In genomic region chr6:88963139-88964090, GRCh38 we compare ENCODE assay signal across 1 cellular context.
A peak's percentile ranks its signal among the peaks of the same experiment; 100 is the strongest.
TF ChIP-seq lines count a peak whose summit lies in the region.

Gene RNGTT (minus strand): TSS chr6:88963618. CDS start chr6:88963409, 209 bp downstream.

TF ChIP-seq in HepG2, 621 proteins besides CTCF, POLR2A, EP300 and RAD21 (continued from another document and continues in another):
- TF ChIP-seq, protein P1, sequence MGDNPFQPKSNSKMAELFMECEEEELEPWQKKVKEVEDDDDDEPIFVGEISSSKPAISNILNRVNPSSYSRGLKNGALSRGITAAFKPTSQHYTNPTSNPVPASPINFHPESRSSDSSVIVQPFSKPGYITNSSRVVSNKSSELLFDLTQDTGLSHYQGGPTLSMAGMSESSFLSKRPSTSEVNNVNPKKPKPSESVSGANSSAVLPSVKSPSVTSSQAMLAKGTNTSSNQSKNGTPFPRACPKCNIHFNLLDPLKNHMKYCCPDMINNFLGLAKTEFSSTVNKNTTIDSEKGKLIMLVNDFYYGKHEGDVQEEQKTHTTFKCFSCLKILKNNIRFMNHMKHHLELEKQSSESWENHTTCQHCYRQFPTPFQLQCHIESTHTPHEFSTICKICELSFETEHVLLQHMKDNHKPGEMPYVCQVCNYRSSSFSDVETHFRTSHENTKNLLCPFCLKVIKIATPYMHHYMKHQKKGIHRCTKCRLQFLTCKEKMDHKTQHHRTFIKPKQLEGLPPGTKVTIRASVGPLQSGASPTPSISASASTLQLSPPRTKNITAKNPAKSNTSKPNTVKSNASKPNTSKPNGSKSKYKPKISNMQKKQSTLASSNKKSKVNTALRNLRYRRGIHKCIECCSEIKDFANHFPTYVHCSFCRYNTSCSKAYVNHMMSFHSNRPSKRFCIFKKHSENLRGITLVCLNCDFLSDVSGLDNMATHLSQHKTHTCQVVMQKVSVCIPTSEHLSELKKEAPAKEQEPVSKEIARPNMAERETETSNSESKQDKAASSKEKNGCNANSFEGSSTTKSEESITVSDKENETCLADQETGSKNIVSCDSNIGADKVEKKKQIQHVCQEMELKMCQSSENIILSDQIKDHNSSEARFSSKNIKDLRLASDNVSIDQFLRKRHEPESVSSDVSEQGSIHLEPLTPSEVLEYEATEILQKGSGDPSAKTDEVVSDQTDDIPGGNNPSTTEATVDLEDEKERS (CRISPR knock-in tag; IDR thresholded peaks at IDR 0.05): no peak
- TF ChIP-seq ZNF354B (CRISPR knock-in tag; IDR thresholded peaks at IDR 0.05) (no peak), ARNT2 (CRISPR knock-in tag; IDR thresholded peaks at IDR 0.05; ENCODE audit: low read depth) (peak; percentile 70; the same call in 1 of the 2 replicates), IKZF4 (CRISPR knock-in tag; IDR thresholded peaks at IDR 0.05; ENCODE audit: borderline replicate concordance, low read depth, not compliant biosample characterization) (no peak), ZNF558 (CRISPR knock-in tag; IDR thresholded peaks at IDR 0.05; ENCODE audit: borderline replicate concordance) (no peak), ZNF766 (CRISPR knock-in tag; IDR thresholded peaks at IDR 0.05; ENCODE audit: borderline replicate concordance) (no peak), FOSL2 (CRISPR knock-in tag; IDR thresholded peaks at IDR 0.05) (0 out of 2 replicates have a peak, but pooled peaks have one; percentile 3), NPAS2 (CRISPR knock-in tag; IDR thresholded peaks at IDR 0.05; ENCODE audit: borderline replicate concordance) (no peak), EEA1 (CRISPR knock-in tag; IDR thresholded peaks at IDR 0.05; ENCODE audit: borderline replicate concordance) (peak; percentile 44; the same call in 1 of the 2 replicates), NFIB (CRISPR knock-in tag; IDR thresholded peaks at IDR 0.05; ENCODE audit: borderline replicate concordance) (no peak), NR2C2 (CRISPR knock-in tag; IDR thresholded peaks at IDR 0.05; ENCODE audit: borderline replicate concordance) (peak; percentile 98), KDM1A (CRISPR knock-in tag; IDR thresholded peaks at IDR 0.05) (no peak; the same call in 1 of the 2 replicates), POLR2AphosphoS5 (IDR thresholded peaks at IDR 0.05; ENCODE audit: low read depth, low read length) (peak; percentile 88), ATRX (CRISPR knock-in tag; IDR thresholded peaks at IDR 0.05; ENCODE audit: borderline replicate concordance) (no peak), MEIS2 (CRISPR knock-in tag; IDR thresholded peaks at IDR 0.05) (0 out of 2 replicates have a peak, but pooled peaks have one; percentile 41), BORCS8-MEF2B (CRISPR knock-in tag; IDR thresholded peaks at IDR 0.05) (no peak), PAX8 (CRISPR knock-in tag; IDR thresholded peaks at IDR 0.05; ENCODE audit: borderline replicate concordance) (no peak), SNAPC2 (CRISPR knock-in tag; IDR thresholded peaks at IDR 0.05) (no peak), CBX2 (IDR thresholded peaks at IDR 0.05; ENCODE audit: low read depth, low read length) (no peak), CBX2 (CRISPR knock-in tag; IDR thresholded peaks at IDR 0.05; ENCODE audit: low read depth) (no peak), ZFAT (CRISPR knock-in tag; conservative IDR thresholded peaks at IDR 0.05) (no peak), ZNF318 (CRISPR knock-in tag; IDR thresholded peaks at IDR 0.05) (no peak), MBNL3 (CRISPR knock-in tag; conservative IDR thresholded peaks at IDR 0.05) (no peak), ZNF121 (CRISPR knock-in tag; IDR thresholded peaks at IDR 0.05) (no peak), PCBP2 (optimal IDR thresholded peaks at IDR 0.05; ENCODE audit: low read depth, low read length, poor library complexity, severe bottlenecking) (no peak), ZFYVE20 (CRISPR knock-in tag; IDR thresholded peaks at IDR 0.05; ENCODE audit: borderline replicate concordance, low read depth) (no peak), ZNF572 (CRISPR knock-in tag; IDR thresholded peaks at IDR 0.05) (0 out of 2 replicates have a peak, but pooled peaks have one; percentile 11), ZNF10 (CRISPR knock-in tag; IDR thresholded peaks at IDR 0.05; ENCODE audit: borderline replicate concordance, low read depth) (no peak), ATF2 (CRISPR knock-in tag; IDR thresholded peaks at IDR 0.05) (no peak; the same call in 1 of the 2 replicates), ZBTB46 (CRISPR knock-in tag; IDR thresholded peaks at IDR 0.05; ENCODE audit: borderline replicate concordance) (no peak), RFX5 (IDR thresholded peaks at IDR 0.05; ENCODE audit: low read depth, low read length) (no peak), HIVEP1 (CRISPR knock-in tag; IDR thresholded peaks at IDR 0.05) (no peak), ATAD3A (CRISPR knock-in tag; IDR thresholded peaks at IDR 0.05) (no peak), ZMYM3 (CRISPR knock-in tag; IDR thresholded peaks at IDR 0.05) (peak; percentile 24; the same call in 1 of the 2 replicates), ZNF562 (CRISPR knock-in tag; IDR thresholded peaks at IDR 0.05; ENCODE audit: borderline replicate concordance) (no peak), ZBTB21 (CRISPR knock-in tag; IDR thresholded peaks at IDR 0.05) (no peak)
- TF ChIP-seq, protein P2, sequence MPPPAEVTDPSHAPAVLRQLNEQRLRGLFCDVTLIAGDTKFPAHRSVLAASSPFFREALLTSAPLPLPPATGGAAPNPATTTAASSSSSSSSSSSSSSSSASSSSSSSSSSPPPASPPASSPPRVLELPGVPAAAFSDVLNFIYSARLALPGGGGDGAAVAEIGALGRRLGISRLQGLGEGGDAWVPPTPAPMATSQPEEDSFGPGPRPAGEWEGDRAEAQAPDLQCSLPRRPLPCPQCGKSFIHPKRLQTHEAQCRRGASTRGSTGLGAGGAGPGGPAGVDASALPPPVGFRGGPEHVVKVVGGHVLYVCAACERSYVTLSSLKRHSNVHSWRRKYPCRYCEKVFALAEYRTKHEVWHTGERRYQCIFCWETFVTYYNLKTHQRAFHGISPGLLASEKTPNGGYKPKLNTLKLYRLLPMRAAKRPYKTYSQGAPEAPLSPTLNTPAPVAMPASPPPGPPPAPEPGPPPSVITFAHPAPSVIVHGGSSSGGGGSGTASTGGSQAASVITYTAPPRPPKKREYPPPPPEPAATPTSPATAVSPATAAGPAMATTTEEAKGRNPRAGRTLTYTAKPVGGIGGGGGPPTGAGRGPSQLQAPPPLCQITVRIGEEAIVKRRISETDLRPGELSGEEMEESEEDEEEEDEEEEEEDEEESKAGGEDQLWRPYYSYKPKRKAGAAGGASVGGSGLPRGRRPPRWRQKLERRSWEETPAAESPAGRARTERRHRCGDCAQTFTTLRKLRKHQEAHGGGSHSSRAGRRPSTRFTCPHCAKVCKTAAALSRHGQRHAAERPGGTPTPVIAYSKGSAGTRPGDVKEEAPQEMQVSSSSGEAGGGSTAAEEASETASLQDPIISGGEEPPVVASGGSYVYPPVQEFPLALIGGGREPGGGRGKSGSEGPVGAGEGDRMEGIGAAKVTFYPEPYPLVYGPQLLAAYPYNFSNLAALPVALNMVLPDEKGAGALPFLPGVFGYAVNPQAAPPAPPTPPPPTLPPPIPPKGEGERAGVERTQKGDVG (CRISPR knock-in tag; IDR thresholded peaks at IDR 0.05; ENCODE audit: borderline replicate concordance): no peak
- TF ChIP-seq, protein P3, sequence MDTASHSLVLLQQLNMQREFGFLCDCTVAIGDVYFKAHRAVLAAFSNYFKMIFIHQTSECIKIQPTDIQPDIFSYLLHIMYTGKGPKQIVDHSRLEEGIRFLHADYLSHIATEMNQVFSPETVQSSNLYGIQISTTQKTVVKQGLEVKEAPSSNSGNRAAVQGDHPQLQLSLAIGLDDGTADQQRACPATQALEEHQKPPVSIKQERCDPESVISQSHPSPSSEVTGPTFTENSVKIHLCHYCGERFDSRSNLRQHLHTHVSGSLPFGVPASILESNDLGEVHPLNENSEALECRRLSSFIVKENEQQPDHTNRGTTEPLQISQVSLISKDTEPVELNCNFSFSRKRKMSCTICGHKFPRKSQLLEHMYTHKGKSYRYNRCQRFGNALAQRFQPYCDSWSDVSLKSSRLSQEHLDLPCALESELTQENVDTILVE (CRISPR knock-in tag; IDR thresholded peaks at IDR 0.05): peak; percentile 63
- TF ChIP-seq, protein P4, sequence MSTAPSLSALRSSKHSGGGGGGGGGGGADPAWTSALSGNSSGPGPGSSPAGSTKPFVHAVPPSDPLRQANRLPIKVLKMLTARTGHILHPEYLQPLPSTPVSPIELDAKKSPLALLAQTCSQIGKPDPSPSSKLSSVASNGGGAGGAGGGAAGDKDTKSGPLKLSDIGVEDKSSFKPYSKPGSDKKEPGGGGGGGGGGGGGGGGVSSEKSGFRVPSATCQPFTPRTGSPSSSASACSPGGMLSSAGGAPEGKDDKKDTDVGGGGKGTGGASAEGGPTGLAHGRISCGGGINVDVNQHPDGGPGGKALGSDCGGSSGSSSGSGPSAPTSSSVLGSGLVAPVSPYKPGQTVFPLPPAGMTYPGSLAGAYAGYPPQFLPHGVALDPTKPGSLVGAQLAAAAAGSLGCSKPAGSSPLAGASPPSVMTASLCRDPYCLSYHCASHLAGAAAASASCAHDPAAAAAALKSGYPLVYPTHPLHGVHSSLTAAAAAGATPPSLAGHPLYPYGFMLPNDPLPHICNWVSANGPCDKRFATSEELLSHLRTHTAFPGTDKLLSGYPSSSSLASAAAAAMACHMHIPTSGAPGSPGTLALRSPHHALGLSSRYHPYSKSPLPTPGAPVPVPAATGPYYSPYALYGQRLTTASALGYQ (CRISPR knock-in tag; IDR thresholded peaks at IDR 0.05): no peak
